ENCODE assay signal across 8 cellular contexts in genomic region chr7:54757711-54758110, GRCh38. TPM values are rescaled to one million over a fixed set of nuclear protein-coding genes. Genes with fewer than 3 reads are reported as not detected.
A peak's percentile ranks its signal among the peaks of the same experiment; 100 is the strongest.
DNase-seq lines count a peak whose midpoint lies in the region; ATAC-seq and TF ChIP-seq lines count a peak whose summit lies in the region.
"Had no signal": no experiment of that assay in that cellular context is flagged by ENCODE, and none has a peak within 500 bp of the region (broad histone marks: within the 10 kb centered on the region; RNA-seq: fewer than 3 reads in every experiment).

No MANE protein-coding gene starts in this region.

- H3K36me3 ChIP-seq in HAP-1 (replicated peaks), result peaks cover 44% of the 10 kb centered on the region
- H3K36me3 ChIP-seq in WERI-Rb-1, result peaks cover 26% of the 10 kb centered on the region
- peaks cover 0 to 31% of the 10 kb centered on the region in 2 donors for H3K36me3 ChIP-seq in gastroesophageal sphincter
- H3K36me3 ChIP-seq in spleen, result peaks cover 0 to 38% (median 18%) of the 10 kb centered on the region in 6 donors

- in situ Hi-C loops in HAP-1 (cut with MboI; ENCODE audit: low sequenced_read_pairs), result loop anchor here (25.0 kb wide), 1 partner anchor 805 kb away; the partner anchor contains the start of gene VOPP1

- H3K4me1 ChIP-seq in HAP-1 (peaks cover 16% of the 10 kb centered on the region), gastroesophageal sphincter (peaks cover 9 to 54% (median 11%) of the 10 kb centered on the region in 3 donors), spleen (peaks cover 14 to 58% (median 33%) of the 10 kb centered on the region in 6 donors)

- no peak for DNase-seq in HAP-1 (ENCODE audit: low spot score in 2 of 2)
- no peak for DNase-seq in WERI-Rb-1
- DNase-seq in spleen, result no peak
- no peak for DNase-seq in NCI-H446 (lab: John Stamatoyannopoulos, UW)
- DNase-seq in GOT3 (lab: John Stamatoyannopoulos, UW), result no peak
- DNase-seq in NCI-H524 (lab: John Stamatoyannopoulos, UW), result no peak
- DNase-seq: SW 1271 had no signal

- no peak for TF ChIP-seq EP300 in gastroesophageal sphincter (IDR thresholded peaks at IDR 0.05)

- ATAC-seq in gastroesophageal sphincter, result no peak

- H3K9me3 ChIP-seq in HAP-1 (no peaks in the 10 kb centered on the region), WERI-Rb-1 (ENCODE audit: severe bottlenecking) (no peaks in the 10 kb centered on the region), gastroesophageal sphincter (no peaks in the 10 kb centered on the region), spleen (no peaks in the 10 kb centered on the region)

- intact Hi-C loops in spleen (cut with DNase I; ENCODE audit: low total_unique reads), result loop anchor here (10.0 kb wide), 1 partner anchor 607 kb away; the partner anchor contains the start of gene LANCL2

- 71 to 75% methylated on average over 4 to 6 of the region's 6 CpGs for WGBS in gastroesophageal sphincter (ENCODE audit: low coverage in 1 of 2), 2 donors
- WGBS in spleen, 5 donors, result 70 to 88% (median 81%) methylated on average over 6 of the region's 6 CpGs

- H3K27ac ChIP-seq in WERI-Rb-1 (no peak overlapping the region), gastroesophageal sphincter (no peak overlapping the region), spleen (no peak overlapping the region)

- TF ChIP-seq POLR2A in gastroesophageal sphincter (IDR thresholded peaks at IDR 0.05) (no peak), spleen (IDR thresholded peaks at IDR 0.05) (no peak)

- peak overlapping the region; percentile 85 for H3K4me3 ChIP-seq in HAP-1
- peak overlapping the region; percentile 98 for H3K4me3 ChIP-seq in WERI-Rb-1 (ENCODE audit: low read depth, low read length)
- peak overlapping the region; percentile 76 to 82 for H3K4me3 ChIP-seq in gastroesophageal sphincter
- peak overlapping the region in 7 of 8 donors; percentile 84 to 99 (median 97) for H3K4me3 ChIP-seq in spleen

- H3K27me3 ChIP-seq in HAP-1 (ENCODE audit: low read depth) (no peaks in the 10 kb centered on the region), WERI-Rb-1 (ENCODE audit: insufficient read depth, low read depth, severe bottlenecking) (no peaks in the 10 kb centered on the region), gastroesophageal sphincter (no peaks in the 10 kb centered on the region), spleen (replicated peaks in 1 of 7) (no peaks in the 10 kb centered on the region)

- no peak for TF ChIP-seq CTCF in WERI-Rb-1 (IDR thresholded peaks at IDR 0.05; ENCODE audit: low read depth, low read length)
- no peak for TF ChIP-seq CTCF in gastroesophageal sphincter (IDR thresholded peaks at IDR 0.05)
- TF ChIP-seq CTCF in spleen (IDR thresholded peaks at IDR 0.05 in 8 of 11, conservative IDR thresholded peaks at IDR 0.05 in 3 of 11), result no peak

RNA-seq across cellular contexts. Expression of gene SEC61G, which starts 1.3 kb away (rescaled TPM):
- total RNA-seq in gastroesophageal sphincter (100 to 1,000 TPM; 131 to 317 (median 291) TPM), spleen (100 to 1,000 TPM in 3 of 7 donors, 10 to 100 TPM in 4; 52.8 to 290 (median 77.1) TPM)
- polyA plus RNA-seq in spleen, result 100 to 1,000 TPM; 149 to 261 (median 207) TPM
